8 cellular contexts compared by ENCODE assay signal in the genomic region with DNA sequence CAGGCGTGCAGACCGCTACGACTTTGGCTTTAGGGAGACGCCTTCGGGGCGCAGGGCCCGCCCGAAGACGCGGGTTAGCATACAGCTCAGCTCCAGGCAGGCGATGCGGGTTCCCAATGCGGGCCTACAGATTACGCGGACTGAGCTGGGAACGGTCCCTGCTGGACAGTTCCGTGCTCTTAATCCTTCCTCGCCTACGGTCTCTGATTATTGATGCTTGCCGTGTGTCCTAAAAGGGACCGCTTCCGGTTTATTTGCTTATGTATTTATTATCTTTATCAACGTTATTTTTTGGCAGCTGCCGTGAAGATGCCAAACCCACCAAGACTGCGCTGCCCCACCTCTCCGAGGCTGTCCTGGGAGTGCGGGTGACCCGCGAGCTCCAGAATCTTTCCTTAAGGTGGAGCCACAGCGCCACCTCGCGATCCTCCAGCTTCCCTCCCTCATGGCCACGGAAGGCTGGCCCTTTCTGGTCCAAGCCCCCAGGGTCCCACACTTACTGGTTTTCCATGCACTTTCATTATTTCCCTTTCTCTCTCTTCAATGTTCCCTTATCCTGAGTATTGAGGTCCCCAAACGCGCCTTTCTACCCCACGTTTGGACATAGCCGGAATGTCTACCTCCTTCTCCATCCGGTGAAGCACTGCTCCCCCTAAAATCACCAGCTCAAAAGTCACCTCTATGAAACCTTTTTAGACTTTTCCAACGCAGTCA. TPM values are rescaled to one million over a fixed set of nuclear protein-coding genes. Genes with fewer than 3 reads are reported as not detected.
DNase-seq lines count a peak whose midpoint lies in the region; ATAC-seq lines count a peak whose summit lies in the region.

No MANE protein-coding gene starts in this region.

- H2BK5ac ChIP-seq in mesendoderm (ENCODE audit: low read length): no peak overlapping the region

- H2BK120ac ChIP-seq in mesendoderm (ENCODE audit: low read depth, low read length): no peak overlapping the region

- no peaks in the 10 kb centered on the region for H3K79me1 ChIP-seq in mesendoderm (ENCODE audit: low read length)

- H3K56ac ChIP-seq in mesendoderm (ENCODE audit: low read length): no peak overlapping the region

- H3K4me3 ChIP-seq in mesendoderm (ENCODE audit: low read length): no peak overlapping the region

- ATAC-seq in GM18498 (IDR thresholded peaks at IDR 0.05; ENCODE audit: unreplicated experiment) (peak; percentile 73), HG02938 (IDR thresholded peaks at IDR 0.05; ENCODE audit: unreplicated experiment) (peak; percentile 53)

- no peak overlapping the region for H3K4ac ChIP-seq in mesendoderm (ENCODE audit: low read depth, low read length)

- no peak overlapping the region for H3K9ac ChIP-seq in mesendoderm (ENCODE audit: low read length)

- no peak overlapping the region for H3K18ac ChIP-seq in mesendoderm (ENCODE audit: low read length)

- no peak overlapping the region for H3K23ac ChIP-seq in mesendoderm (ENCODE audit: low read length)

- no peak overlapping the region for H4K5ac ChIP-seq in mesendoderm (ENCODE audit: low read length)

- peak overlapping the region; percentile 30 for H3K4me2 ChIP-seq in mesendoderm (ENCODE audit: low read length)

- H3K27ac ChIP-seq in mesendoderm (ENCODE audit: low read depth, low read length): no peak overlapping the region

- no peaks in the 10 kb centered on the region for H3K79me2 ChIP-seq in mesendoderm (ENCODE audit: control insufficient read depth, insufficient read depth, low read length)

- no peak overlapping the region for H2BK15ac ChIP-seq in mesendoderm (replicated peaks; ENCODE audit: low read depth)

- H3K36me3 ChIP-seq in mesendoderm (ENCODE audit: control insufficient read depth, insufficient read depth, low read length): no peaks in the 10 kb centered on the region

- H3K4me1 ChIP-seq in mesendoderm (ENCODE audit: control insufficient read depth, low read depth, low read length): peaks cover 4% of the 10 kb centered on the region

- no peak overlapping the region for H4K8ac ChIP-seq in mesendoderm (ENCODE audit: low read depth, low read length)

- DNase-seq in A172 (ENCODE audit: low spot score) (peak; percentile 64), NCI-H226 (peak; percentile 45), mesendoderm (peak; percentile 81)
- peak; percentile 57 to 66 for DNase-seq in activated CD4-positive, alpha-beta T cell treated with anti-CD3 and anti-CD28 coated beads, Interleukin-2, amount 50 U/mL, for 4 hours
- DNase-seq in effector CD4-positive, alpha-beta T cell: peak; percentile 51
- DNase-seq in stimulated activated CD8-positive, alpha-beta memory T cell treated with anti-CD3 and anti-CD28 coated beads, Interleukin-2, amount 100 ng/mL, for 1 hour (ENCODE audit: low read depth in 2 of 2): peak; percentile 19 to 41

- peaks cover 41% of the 10 kb centered on the region for H3K27me3 ChIP-seq in mesendoderm (ENCODE audit: insufficient read depth, low read length, poor library complexity)

- no CpG with 5 or more reads among the region's 39 CpGs for WGBS in mesendoderm (ENCODE audit: extremely low coverage, insufficient coverage, low lambda C conversion rate)

- H2AK5ac ChIP-seq in mesendoderm (ENCODE audit: low read length): no peak overlapping the region

RNA-seq across cellular contexts. Expression of gene EBF1, which starts 7.0 kb away (rescaled TPM):
- 1.6 and 2.1 TPM in 2 replicates for total RNA-seq in A172 (2014; rRNA removed; shearing (Covaris generic))
- 0.06 TPM for polyA plus RNA-seq in mesendoderm (2013, experiment 1 of 2)
- polyA plus RNA-seq in mesendoderm (2013, experiment 2 of 2): 0.11 TPM

Comparison
In these comparisons a context has a peak if more than half of its experiments do, and no peak if none do; other contexts are left out.
1. DNase-seq: peak in every context shown above with its lines; median percentile 81 in mesendoderm; 64 in A172; 62 in activated CD4-positive, alpha-beta T cell treated with anti-CD3 and anti-CD28 coated beads, Interleukin-2, amount 50 U/mL, for 4 hours; 51 in effector CD4-positive, alpha-beta T cell; 45 in NCI-H226; 30 in stimulated activated CD8-positive, alpha-beta memory T cell treated with anti-CD3 and anti-CD28 coated beads, Interleukin-2, amount 100 ng/mL, for 1 hour.